In the genomic region with DNA sequence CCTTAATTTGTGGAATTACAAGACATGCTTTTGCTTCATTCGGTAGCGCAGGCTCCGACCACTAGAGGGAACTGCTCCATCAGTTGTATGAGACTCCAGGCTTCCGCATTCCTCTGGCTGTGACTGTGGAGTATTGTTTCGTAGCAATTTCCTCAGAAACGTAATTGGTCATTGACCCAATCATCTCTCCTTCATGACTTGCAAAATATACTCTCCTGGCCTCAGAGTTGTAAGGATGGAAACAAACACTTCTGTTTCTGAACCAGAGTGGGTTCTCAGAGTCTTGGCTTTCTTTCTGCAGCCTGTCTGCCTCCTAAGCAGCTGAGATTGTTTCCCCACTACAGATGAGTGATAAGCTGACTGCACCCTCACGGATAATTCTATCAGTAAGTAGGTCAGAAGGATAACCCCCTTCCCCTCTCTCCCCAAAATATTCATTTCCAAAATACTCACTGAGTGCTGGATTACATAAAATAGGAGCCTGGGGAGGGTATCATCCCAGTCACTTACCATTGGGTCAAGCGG, we compare ENCODE assay signal across 8 cellular contexts.
DNase-seq lines count a peak whose midpoint lies in the region; ATAC-seq and TF ChIP-seq lines count a peak whose summit lies in the region.

No MANE protein-coding gene starts in this region.

- ATAC-seq in HG02840 (IDR thresholded peaks at IDR 0.05; ENCODE audit: low FRiP score, unreplicated experiment) (peak; percentile 93), body of pancreas (peak; percentile 100)

- H4K20me1 ChIP-seq in SU-DHL-6 (ENCODE audit: low read depth, low read length), result no peaks in the 10 kb centered on the region

- 10 to 14% methylated on average over 6 to 8 of the region's 8 CpGs for WGBS in body of pancreas, 2 donors
- WGBS in sigmoid colon, 2 donors, result 15% methylated on average over 8 of the region's 8 CpGs

- H3K27me3 ChIP-seq in SU-DHL-6 (ENCODE audit: low read length) (no peaks in the 10 kb centered on the region), body of pancreas (no peaks in the 10 kb centered on the region), sigmoid colon (no peaks in the 10 kb centered on the region)

- TF ChIP-seq EP300 in sigmoid colon (IDR thresholded peaks at IDR 0.05), result no peak

- TF ChIP-seq CTCF in SU-DHL-6 (IDR thresholded peaks at IDR 0.05; ENCODE audit: insufficient read depth, low read length, poor library complexity, severe bottlenecking) (peak; percentile 67), body of pancreas (IDR thresholded peaks at IDR 0.05) (peak; percentile 81 to 95 (median 94)), sigmoid colon (IDR thresholded peaks at IDR 0.05) (peak; percentile 74 to 89 (median 85))

- H3K4me3 ChIP-seq in SU-DHL-6 (ENCODE audit: insufficient read depth, low read length, poor library complexity, severe bottlenecking) (no peak overlapping the region), body of pancreas (no peak overlapping the region), sigmoid colon (peak overlapping the region in 3 of 4 donors; percentile 20 to 38 (median 38))

- H3K9ac ChIP-seq in SU-DHL-6 (ENCODE audit: low read length), result no peak overlapping the region

- DNase-seq in activated gamma-delta T cell treated with Interleukin-2 at 50 U/mL for 16 hours (peak; percentile 20), activated gamma-delta T cell (lab: John Stamatoyannopoulos, UW) (no peak), NCI-H1105 treated with DMSO at 0.1 percent for 48 hours (lab: John Stamatoyannopoulos, UW) (peak; percentile 85), body of pancreas (peak; percentile 85 to 90 (median 89)), iPS DF 4.7 (ENCODE audit: extremely low read depth, low spot score) (peak; percentile 78), sigmoid colon (peak; percentile 89)

- H3K36me3 ChIP-seq in SU-DHL-6 (ENCODE audit: low read length), result no peaks in the 10 kb centered on the region
- no peaks in the 10 kb centered on the region for H3K36me3 ChIP-seq in body of pancreas (replicated peaks in 1 of 2; ENCODE audit: insufficient read depth in 1 of 2, low read depth in 2 of 2)
- no peaks in the 10 kb centered on the region for H3K36me3 ChIP-seq in sigmoid colon

- H3K4me1 ChIP-seq in body of pancreas (peaks cover 5% of the 10 kb centered on the region), sigmoid colon (peaks cover 0 to 5% (median 2%) of the 10 kb centered on the region in 4 donors)

- H3K9me3 ChIP-seq in SU-DHL-6 (ENCODE audit: insufficient read depth, low read length) (no peaks in the 10 kb centered on the region), body of pancreas (no peaks in the 10 kb centered on the region), sigmoid colon (no peaks in the 10 kb centered on the region)

- intact Hi-C loops in body of pancreas (cut with DNase I) (no loop called here), sigmoid colon (cut with DNase I) (loop anchor here (5.0 to 10.0 kb wide), 5 partner anchors 146 to 486 kb away; a partner anchor contains a TSS)

- no peaks in the 10 kb centered on the region for H3F3A ChIP-seq in SU-DHL-6 (ENCODE audit: insufficient read depth)

- peak overlapping the region; percentile 77 for H2AFZ ChIP-seq in SU-DHL-6 (ENCODE audit: low read depth, low read length, severe bottlenecking)

- H3K27ac ChIP-seq in SU-DHL-6 (ENCODE audit: low read depth, low read length) (no peak overlapping the region), body of pancreas (peak overlapping the region; percentile 23 to 72 (median 60)), sigmoid colon (peak overlapping the region; percentile 54 to 62 (median 58))

- H3K9me2 ChIP-seq in SU-DHL-6 (replicated peaks; ENCODE audit: insufficient read depth, low read length), result no peaks in the 10 kb centered on the region

- H3K79me2 ChIP-seq in SU-DHL-6 (ENCODE audit: insufficient read depth, low read length), result no peaks in the 10 kb centered on the region

- H3K4me2 ChIP-seq in SU-DHL-6 (ENCODE audit: low read depth, low read length, poor library complexity, severe bottlenecking), result peak overlapping the region; percentile 31

- TF ChIP-seq POLR2A in body of pancreas (IDR thresholded peaks at IDR 0.05), result peak in 2 of 3 donors; percentile 32 to 45
- TF ChIP-seq POLR2A in sigmoid colon (IDR thresholded peaks at IDR 0.05), result no peak

Comparison
In these comparisons a context has a peak if more than half of its experiments do, and no peak if none do; other contexts are left out.
1. H3K4me3 ChIP-seq: peak in sigmoid colon (3 of 4); none in SU-DHL-6 (single experiment) and body of pancreas (0 of 2).
2. POLR2A ChIP-seq: peak in body of pancreas (2 of 3); none in sigmoid colon (0 of 2).
3. Peak in every context shown above with its lines, with median percentiles within 50 percentile points of each other: CTCF ChIP-seq.